1 cellular context compared by ENCODE assay signal in genomic region chr16:66365588-66365987, GRCh38.
TF ChIP-seq lines count a peak whose summit lies in the region.

No MANE protein-coding gene starts in this region.

TF ChIP-seq in IMR-90, 13 proteins besides CTCF, POLR2A, EP300 and RAD21 (continued from another document):
- TF ChIP-seq ELK1 (IDR thresholded peaks at IDR 0.05; ENCODE audit: borderline replicate concordance, low read depth, low read length) (no peak), MAFK (IDR thresholded peaks at IDR 0.05; ENCODE audit: low read depth, low read length) (no peak), NFE2L2 (IDR thresholded peaks at IDR 0.05; ENCODE audit: low read depth, low read length) (no peak), FOS (IDR thresholded peaks at IDR 0.05; ENCODE audit: low read depth, low read length) (no peak), USF2 (IDR thresholded peaks at IDR 0.05; ENCODE audit: low read depth, low read length) (no peak), CEBPB (IDR thresholded peaks at IDR 0.05; ENCODE audit: low read depth, low read length) (no peak), RFX5 (IDR thresholded peaks at IDR 0.05; ENCODE audit: low read depth, low read length) (no peak)
